19 cellular contexts compared by ENCODE assay signal in the genomic region with DNA sequence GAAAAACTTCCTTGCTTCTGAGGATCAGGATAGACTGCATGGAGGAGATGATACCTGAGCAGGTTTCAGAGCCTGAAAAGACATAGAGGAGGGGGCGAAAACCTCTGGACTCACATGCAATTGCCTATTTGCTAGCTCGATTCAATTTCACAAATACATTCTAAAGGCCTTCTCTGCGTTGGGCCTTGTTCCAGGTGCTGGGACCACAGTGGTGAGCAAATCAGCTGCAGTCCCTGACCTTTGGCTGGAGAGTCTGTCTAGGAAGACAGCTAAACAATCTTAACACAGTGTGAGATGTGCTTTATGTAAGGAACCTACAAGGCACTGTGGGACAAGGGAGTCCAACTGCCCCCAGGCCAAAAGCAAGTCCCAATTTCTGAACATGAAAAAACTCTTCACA. TPM values are rescaled to one million over a fixed set of nuclear protein-coding genes. Genes with fewer than 3 reads are reported as not detected.
DNase-seq lines count a peak whose midpoint lies in the region; ATAC-seq, FAIRE-seq and TF ChIP-seq lines count a peak whose summit lies in the region.
"Had no signal": no experiment of that assay in that cellular context is flagged by ENCODE, and none has a peak within 500 bp of the region (broad histone marks: within the 10 kb centered on the region; RNA-seq: fewer than 3 reads in every experiment).

No MANE protein-coding gene starts in this region.

- no peak for ATAC-seq in K562
- ATAC-seq in HG03442 (IDR thresholded peaks at IDR 0.05; ENCODE audit: unreplicated experiment) = no peak
- no peak for ATAC-seq in heart right ventricle
- ATAC-seq: HCT116 had no signal

- H3K27ac ChIP-seq in MM.1S (ENCODE audit: low read length) (peak overlapping the region; percentile 24; the same call in 1 of the 2 replicates), K562 (ENCODE audit: extremely low read depth, low read depth, low read length) (no peak overlapping the region), testis (no peak overlapping the region), heart right ventricle (no peak overlapping the region)
- H3K27ac ChIP-seq: Peyer's patch, SJSA1 had no signal

- no peak overlapping the region for H3K27ac Mint-ChIP-seq in neural crest cell (ENCODE audit: unreplicated experiment)
- H3K27ac Mint-ChIP-seq: CD4-positive, alpha-beta T cell had no signal

- CTCF ChIA-PET in K562 (lab: Yijun Ruan, JAX; ENCODE audit: low intra/inter-chr PET ratio) = no interaction called here

- peaks cover 36% of the 10 kb centered on the region for H3F3A ChIP-seq in MM.1S (ENCODE audit: insufficient read depth, low read length)

- no peaks in the 10 kb centered on the region for H3K9me3 ChIP-seq in MM.1S (replicated peaks; ENCODE audit: insufficient read depth, low read length)
- H3K9me3 ChIP-seq in K562 (replicated peaks; ENCODE audit: control insufficient read depth, insufficient read depth, low read depth, low read length) = no peaks in the 10 kb centered on the region
- H3K9me3 ChIP-seq in testis = no peaks in the 10 kb centered on the region
- H3K9me3 ChIP-seq in heart right ventricle = no peaks in the 10 kb centered on the region
- H3K9me3 ChIP-seq: Peyer's patch, SJSA1 had no signal

- in situ Hi-C loops in K562 (cut with MboI) = loop anchor here (5.0 kb wide), 1 partner anchor 171 kb away; no protein-coding TSS in a partner anchor

- H2AFZ ChIP-seq in MM.1S (ENCODE audit: low read length) (no peak overlapping the region), K562 (ENCODE audit: low read depth, low read length) (0 out of 2 replicates have a peak overlapping the region, but pooled peaks have one; percentile 52)

- H3K4me3 ChIP-seq in MM.1S (ENCODE audit: low read length) (no peak overlapping the region), K562 (no peak overlapping the region), testis (no peak overlapping the region), heart right ventricle (no peak overlapping the region)
- H3K4me3 ChIP-seq: Peyer's patch, SJSA1 had no signal

- H3K9ac ChIP-seq in MM.1S (ENCODE audit: low read length) (no peak overlapping the region), K562 (ENCODE audit: insufficient read depth in 1 of 2, low read depth in 2 of 2, low read length in 2 of 2) (no peak overlapping the region)

- no peak for TF ChIP-seq EP300 in K562 (IDR thresholded peaks at IDR 0.05; ENCODE audit: low read length)

- no peaks in the 10 kb centered on the region for H3K9me2 ChIP-seq in MM.1S (replicated peaks; ENCODE audit: insufficient read depth, low read length)

- H3K4me2 ChIP-seq in MM.1S (ENCODE audit: low read depth, low read length) = no peak overlapping the region
- no peak overlapping the region for H3K4me2 ChIP-seq in K562 (ENCODE audit: insufficient read depth, low read length)

- peaks cover 17% of the 10 kb centered on the region for H3K79me2 ChIP-seq in MM.1S (ENCODE audit: low read length)
- H3K79me2 ChIP-seq in K562 (ENCODE audit: control insufficient read depth, insufficient read depth, low read length) = peaks cover 24% of the 10 kb centered on the region

- H4K20me1 ChIP-seq in MM.1S (ENCODE audit: insufficient read depth, low read length) (no peaks in the 10 kb centered on the region), K562 (replicated peaks; ENCODE audit: control insufficient read depth, insufficient read depth, low read length) (no peaks in the 10 kb centered on the region)

- H3K27me3 Mint-ChIP-seq in neural crest cell (ENCODE audit: low read depth) = no peaks in the 10 kb centered on the region
- H3K27me3 Mint-ChIP-seq: CD4-positive, alpha-beta T cell had no signal

- FAIRE-seq in K562 (lab: Jason Lieb, UNC) (no peak), RCC 7860 (lab: Jason Lieb, UNC) (no peak)
- FAIRE-seq: G401.6, GM18507 had no signal

- H3K9me1 ChIP-seq in K562 (ENCODE audit: control insufficient read depth, insufficient read depth, low read length) = no peaks in the 10 kb centered on the region

- H3K36me3 ChIP-seq in MM.1S (replicated peaks; ENCODE audit: insufficient read depth, low read length) (no peaks in the 10 kb centered on the region), K562 (ENCODE audit: control insufficient read depth, insufficient read depth, low read length) (no peaks in the 10 kb centered on the region), testis (ENCODE audit: low read depth, missing control alignments) (no peaks in the 10 kb centered on the region), heart right ventricle (no peaks in the 10 kb centered on the region)
- H3K36me3 ChIP-seq: Peyer's patch had no signal

- no peak for TF ChIP-seq POLR2A in K562 (conservative IDR thresholded peaks at IDR 0.05)
- TF ChIP-seq POLR2A in testis (IDR thresholded peaks at IDR 0.05) = no peak

- H3K4me1 Mint-ChIP-seq in neural crest cell = peaks cover 19% of the 10 kb centered on the region

- H3K9me3 Mint-ChIP-seq in neural crest cell = no peaks in the 10 kb centered on the region
- H3K9me3 Mint-ChIP-seq: CD4-positive, alpha-beta T cell had no signal

- H3K27me3 ChIP-seq in MM.1S (replicated peaks; ENCODE audit: insufficient read depth, low read length) = no peaks in the 10 kb centered on the region
- H3K27me3 ChIP-seq in K562 (ENCODE audit: control insufficient read depth in 2 of 2, insufficient read depth in 2 of 2, low read length in 2 of 2) = no peaks in the 10 kb centered on the region
- no peaks in the 10 kb centered on the region for H3K27me3 ChIP-seq in testis
- H3K27me3 ChIP-seq in heart right ventricle = no peaks in the 10 kb centered on the region
- H3K27me3 ChIP-seq: Peyer's patch, SJSA1 had no signal

- peak overlapping the region; percentile 17 for H3K4me3 Mint-ChIP-seq in neural crest cell

- no peak for TF ChIP-seq RAD21 in K562 (CRISPR knock-in tag; conservative IDR thresholded peaks at IDR 0.05 in 1 of 2, IDR thresholded peaks at IDR 0.05 in 1 of 2)

- BruUV-seq in K562 (replicated peaks; lab: Mats Ljungman, UMichigan) = no TSS peak

- DNase-seq in MM.1S = no peak
- DNase-seq in K562 (ENCODE audit: extremely low read depth in 1 of 4, low spot score in 3 of 4) = no peak
- DNase-seq in neural crest cell (ENCODE audit: low read depth, low spot score) = no peak
- DNase-seq in testis = peak; percentile 25
- DNase-seq in RCC 7860 (ENCODE audit: low spot score) = no peak
- no peak for DNase-seq in heart right ventricle
- DNase-seq: CD4-positive, alpha-beta T cell; GOT3; NCI-H1092; NCI-H2029; NCI-H226; NCI-H510A treated with DMSO at 0.1 percent for 48 hours; NCI-H774; Peyer's patch had no signal

- WGBS in K562 (ENCODE audit: insufficient coverage, low coverage, missing lambda C conversion rate) = 69% methylated on average over 3 of the region's 3 CpGs
- WGBS in testis, 2 donors = 57 to 58% methylated on average over 3 of the region's 3 CpGs
- 88 to 93% methylated on average over 3 of the region's 3 CpGs for WGBS in heart right ventricle, 2 donors

- H3K4me1 ChIP-seq in MM.1S (ENCODE audit: low read length) (peaks cover 50% of the 10 kb centered on the region), K562 (replicated peaks in 1 of 2; ENCODE audit: control insufficient read depth in 2 of 2, insufficient read depth in 2 of 2, low read length in 2 of 2) (peaks cover 14 to 20% of the 10 kb centered on the region in 2 experiments; a peak in 4 of 5 replicates), testis (peaks cover 17% of the 10 kb centered on the region), heart right ventricle (peaks cover 0 to 23% (median 14%) of the 10 kb centered on the region in 9 donors)

- no peaks in the 10 kb centered on the region for H3K36me3 Mint-ChIP-seq in neural crest cell (ENCODE audit: low read depth)

- POLR2A ChIA-PET in K562 (lab: Yijun Ruan, JAX) = no interaction called here

- intact Hi-C loops in K562 (cut with micrococcal nuclease) (no loop called here), testis (cut with DNase I; ENCODE audit: low total_unique reads) (no loop called here), heart right ventricle (cut with DNase I) (loop anchor here in 2 of 10 donors (5.0 to 10.0 kb wide), 2 partner anchors 51 to 163 kb away; a partner anchor contains a TSS)

- no peak for TF ChIP-seq CTCF in MM.1S (IDR thresholded peaks at IDR 0.05; ENCODE audit: low read length)
- TF ChIP-seq CTCF in K562 (IDR thresholded peaks at IDR 0.05 in 2 of 3, conservative IDR thresholded peaks at IDR 0.05 in 1 of 3; ENCODE audit: insufficient read depth in 2 of 3, low read depth in 1 of 3, low read length in 3 of 3) = no peak
- no peak for TF ChIP-seq CTCF in neural crest cell (conservative IDR thresholded peaks at IDR 0.05)
- TF ChIP-seq CTCF in testis (IDR thresholded peaks at IDR 0.05) = no peak
- no peak for TF ChIP-seq CTCF in heart right ventricle (IDR thresholded peaks at IDR 0.05)

RNA-seq across cellular contexts. Expression of a gene that starts 2.3 kb away (rescaled TPM):
- 65.7 and 80.5 TPM in 2 replicates for total RNA-seq in K562 (2011; cell fraction: chromatin; rRNA removed; ENCODE audit: low replicate concordance)
- 36.9 and 41.6 TPM in 2 replicates for total RNA-seq in K562 (2011; cell fraction: nucleolus; rRNA removed)
- 39.4 and 45.8 TPM in 2 replicates for total RNA-seq in K562 (2011; cell fraction: nucleoplasm; rRNA removed)
- total RNA-seq in K562 (2014; rRNA removed) (98.2 and 105 TPM in 2 replicates), K562 (2014; rRNA removed; fragmentation: Illumina TruSeq; extraction: Trizol) (120 and 136 TPM in 2 replicates), K562 (2015; rRNA removed; fragmentation: Illumina TruSeq; extraction: Trizol) (88.0 and 90.8 TPM in 2 replicates), K562 (2021) (92.8 and 94.6 TPM in 2 replicates), neural crest cell (49.0 and 50.7 TPM in 2 replicates), testis (10 to 100 TPM; 81.7 to 91.8 TPM), heart right ventricle (100 to 1,000 TPM in 7 of 10 donors, 10 to 100 TPM in 3; 78.6 to 163 (median 132) TPM)
- polyA plus RNA-seq in K562 (2011; rRNA removed) (173 and 174 TPM in 2 replicates), K562 (2014; fragmentation: Illumina TruSeq; extraction: Trizol) (113 and 117 TPM in 2 replicates), K562 (2014; fragmentation: Nextera tagmentation; extraction: Ambion mirVana) (10 to 100 TPM; 69.5 to 83.7 TPM), K562 (2014; rRNA removed) (79.9 and 105 TPM in 2 replicates), testis (ENCODE audit: insufficient read depth, low read depth, low replicate concordance) (96.2 TPM), heart right ventricle (10 to 100 TPM; 17.2 to 42.3 TPM)
- 132 and 185 TPM in 2 replicates for polyA plus RNA-seq in K562 (2011; cell fraction: cytosol; rRNA removed)
- polyA plus RNA-seq in K562 (2011; cell fraction: nucleus; rRNA removed) = 52.5 and 74.8 TPM in 2 replicates
- polyA plus RNA-seq in K562 (2012) = 75.6 and 83.6 TPM in 2 replicates
- polyA minus RNA-seq in K562 (2011; rRNA and poly(A)+ RNA removed) = 212 and 254 TPM in 2 replicates
- 70.0 and 106 TPM in 2 replicates for polyA minus RNA-seq in K562 (2011; cell fraction: cytosol; rRNA and poly(A)+ RNA removed)
- polyA minus RNA-seq in K562 (2011; cell fraction: nucleus; rRNA and poly(A)+ RNA removed) = 18.0 and 38.0 TPM in 2 replicates

RNA-seq across cellular contexts. Expression of a gene that starts 51.7 kb away (rescaled TPM):
- total RNA-seq in K562 (2011; cell fraction: chromatin; rRNA removed; ENCODE audit: low replicate concordance) = 13.8 and 29.6 TPM in 2 replicates
- total RNA-seq in K562 (2011; cell fraction: nucleolus; rRNA removed) = 8.7 and 10.1 TPM in 2 replicates
- total RNA-seq in K562 (2011; cell fraction: nucleoplasm; rRNA removed) = 15.4 and 17.9 TPM in 2 replicates
- total RNA-seq in K562 (2014; rRNA removed) (5.9 and 6.0 TPM in 2 replicates), K562 (2014; rRNA removed; fragmentation: Illumina TruSeq; extraction: Trizol) (11.3 and 11.6 TPM in 2 replicates), K562 (2015; rRNA removed; fragmentation: Illumina TruSeq; extraction: Trizol) (11.1 and 12.6 TPM in 2 replicates), K562 (2021) (19.9 TPM in 2 replicates), neural crest cell (47.4 and 50.5 TPM in 2 replicates), testis (10 to 100 TPM; 48.7 to 56.9 TPM), heart right ventricle (10 to 100 TPM; 16.5 to 25.2 (median 20.9) TPM)
- polyA plus RNA-seq in K562 (2011; rRNA removed) (8.3 and 9.1 TPM in 2 replicates), K562 (2014; fragmentation: Illumina TruSeq; extraction: Trizol) (13.5 and 14.1 TPM in 2 replicates), K562 (2014; fragmentation: Nextera tagmentation; extraction: Ambion mirVana) (1 to 10 TPM; 1.9 to 2.2 TPM), K562 (2014; rRNA removed) (6.1 and 6.5 TPM in 2 replicates), testis (ENCODE audit: insufficient read depth, low read depth, low replicate concordance) (33.9 TPM), heart right ventricle (1 to 10 TPM; 3.8 TPM)
- polyA plus RNA-seq in K562 (2011; cell fraction: cytosol; rRNA removed) = 2.5 and 6.9 TPM in 2 replicates
- polyA plus RNA-seq in K562 (2011; cell fraction: nucleus; rRNA removed) = 5.2 and 5.8 TPM in 2 replicates
- polyA plus RNA-seq in K562 (2012) = 10.3 and 11.0 TPM in 2 replicates
- 31.5 and 33.7 TPM in 2 replicates for polyA minus RNA-seq in K562 (2011; rRNA and poly(A)+ RNA removed)
- 8.0 and 12.7 TPM in 2 replicates for polyA minus RNA-seq in K562 (2011; cell fraction: cytosol; rRNA and poly(A)+ RNA removed)
- 6.3 and 11.6 TPM in 2 replicates for polyA minus RNA-seq in K562 (2011; cell fraction: nucleus; rRNA and poly(A)+ RNA removed)
